In genomic region chr3:39383190-39383912, GRCh38 we compare ENCODE assay signal across 1 cellular context.
TF ChIP-seq lines count a peak whose summit lies in the region.

SLC25A38 (plus strand) TSS chr3:39383370; CDS start chr3:39383725, 355 bp downstream.

TF ChIP-seq in HepG2, 621 proteins besides CTCF, POLR2A, EP300 and RAD21 (continued from another document and continues in another):
- TF ChIP-seq AFF4 (CRISPR knock-in tag; IDR thresholded peaks at IDR 0.05) (no peak), ZNF720 (CRISPR knock-in tag; IDR thresholded peaks at IDR 0.05) (no peak), ZNF577 (CRISPR knock-in tag; IDR thresholded peaks at IDR 0.05; ENCODE audit: borderline replicate concordance, low read depth) (no peak), FOSL2 (CRISPR knock-in tag; IDR thresholded peaks at IDR 0.05) (peak; percentile 17; the same call in 1 of the 2 replicates), PLSCR1 (CRISPR knock-in tag; IDR thresholded peaks at IDR 0.05; ENCODE audit: borderline replicate concordance) (no peak; the same call in 1 of the 2 replicates), ZNF644 (CRISPR knock-in tag; IDR thresholded peaks at IDR 0.05; ENCODE audit: low read depth) (0 out of 2 replicates have a peak, but pooled peaks have one; percentile 9), ZFYVE20 (CRISPR knock-in tag; IDR thresholded peaks at IDR 0.05; ENCODE audit: borderline replicate concordance, low read depth) (no peak), BATF2 (CRISPR knock-in tag; IDR thresholded peaks at IDR 0.05) (peak; percentile 28; the same call in 1 of the 2 replicates), LCORL (IDR thresholded peaks at IDR 0.05) (no peak), LCORL (CRISPR knock-in tag; IDR thresholded peaks at IDR 0.05) (0 out of 2 replicates have a peak, but pooled peaks have one; percentile 48), ZNF75D (CRISPR knock-in tag; IDR thresholded peaks at IDR 0.05; ENCODE audit: borderline replicate concordance) (peak; percentile 95; the same call in 1 of the 2 replicates), MEIS1 (CRISPR knock-in tag; IDR thresholded peaks at IDR 0.05; ENCODE audit: borderline replicate concordance) (peak; percentile 54; the same call in 1 of the 2 replicates), ATF2 (CRISPR knock-in tag; IDR thresholded peaks at IDR 0.05) (peak; percentile 56; the same call in 1 of the 2 replicates), ZNF160 (CRISPR knock-in tag; IDR thresholded peaks at IDR 0.05) (no peak), ZNF792 (CRISPR knock-in tag; IDR thresholded peaks at IDR 0.05) (0 out of 2 replicates have a peak, but pooled peaks have one; percentile 33), ZNF547 (CRISPR knock-in tag; IDR thresholded peaks at IDR 0.05) (0 out of 2 replicates have a peak, but pooled peaks have one; percentile 20), FUBP1 (CRISPR knock-in tag; IDR thresholded peaks at IDR 0.05; ENCODE audit: borderline replicate concordance) (no peak), GFI1 (CRISPR knock-in tag; IDR thresholded peaks at IDR 0.05; ENCODE audit: borderline replicate concordance) (0 out of 2 replicates have a peak, but pooled peaks have one; percentile 16), SALL2 (CRISPR knock-in tag; IDR thresholded peaks at IDR 0.05) (no peak; the same call in 1 of the 2 replicates), ZKSCAN8 (CRISPR knock-in tag; IDR thresholded peaks at IDR 0.05; ENCODE audit: borderline replicate concordance) (0 out of 2 replicates have a peak, but pooled peaks have one; percentile 14), FOXO1 (CRISPR knock-in tag; IDR thresholded peaks at IDR 0.05) (no peak; the same call in 1 of the 2 replicates), GMEB1 (CRISPR knock-in tag; IDR thresholded peaks at IDR 0.05; ENCODE audit: borderline replicate concordance) (peak; percentile 63; the same call in 1 of the 2 replicates), ZNF609 (CRISPR knock-in tag; IDR thresholded peaks at IDR 0.05; ENCODE audit: borderline replicate concordance) (0 out of 2 replicates have a peak, but pooled peaks have one; percentile 29), ZNF256 (CRISPR knock-in tag; conservative IDR thresholded peaks at IDR 0.05) (0 out of 2 replicates have a peak, but pooled peaks have one; percentile 44), ADNP (CRISPR knock-in tag; IDR thresholded peaks at IDR 0.05) (no peak), ZNF513 (CRISPR knock-in tag; conservative IDR thresholded peaks at IDR 0.05) (no peak), KLF9 (CRISPR knock-in tag; IDR thresholded peaks at IDR 0.05; ENCODE audit: low read depth) (no peak), ATM (IDR thresholded peaks at IDR 0.05; ENCODE audit: borderline replicate concordance) (no peak), EHMT2 (IDR thresholded peaks at IDR 0.05; ENCODE audit: borderline replicate concordance, low read depth, low read length) (no peak), HES4 (CRISPR knock-in tag; IDR thresholded peaks at IDR 0.05; ENCODE audit: borderline replicate concordance) (no peak), ZNF432 (CRISPR knock-in tag; IDR thresholded peaks at IDR 0.05; ENCODE audit: borderline replicate concordance) (no peak), ZNF597 (CRISPR knock-in tag; IDR thresholded peaks at IDR 0.05) (no peak), ZNF589 (CRISPR knock-in tag; conservative IDR thresholded peaks at IDR 0.05) (no peak), DRAP1 (CRISPR knock-in tag; IDR thresholded peaks at IDR 0.05) (peak; percentile 74), ZBTB3 (CRISPR knock-in tag; IDR thresholded peaks at IDR 0.05; ENCODE audit: borderline replicate concordance, low read depth) (peak; percentile 16; the same call in 1 of the 2 replicates), KLF11 (CRISPR knock-in tag; IDR thresholded peaks at IDR 0.05) (no peak), ELF3 (CRISPR knock-in tag; IDR thresholded peaks at IDR 0.05) (peak; percentile 81), BCL3 (CRISPR knock-in tag; IDR thresholded peaks at IDR 0.05) (peak; percentile 82; the same call in 1 of the 2 replicates), TCF7 (IDR thresholded peaks at IDR 0.05; ENCODE audit: low read depth) (no peak), ZNF724P (CRISPR knock-in tag; IDR thresholded peaks at IDR 0.05; ENCODE audit: borderline replicate concordance) (no peak)
